In the genomic region with DNA sequence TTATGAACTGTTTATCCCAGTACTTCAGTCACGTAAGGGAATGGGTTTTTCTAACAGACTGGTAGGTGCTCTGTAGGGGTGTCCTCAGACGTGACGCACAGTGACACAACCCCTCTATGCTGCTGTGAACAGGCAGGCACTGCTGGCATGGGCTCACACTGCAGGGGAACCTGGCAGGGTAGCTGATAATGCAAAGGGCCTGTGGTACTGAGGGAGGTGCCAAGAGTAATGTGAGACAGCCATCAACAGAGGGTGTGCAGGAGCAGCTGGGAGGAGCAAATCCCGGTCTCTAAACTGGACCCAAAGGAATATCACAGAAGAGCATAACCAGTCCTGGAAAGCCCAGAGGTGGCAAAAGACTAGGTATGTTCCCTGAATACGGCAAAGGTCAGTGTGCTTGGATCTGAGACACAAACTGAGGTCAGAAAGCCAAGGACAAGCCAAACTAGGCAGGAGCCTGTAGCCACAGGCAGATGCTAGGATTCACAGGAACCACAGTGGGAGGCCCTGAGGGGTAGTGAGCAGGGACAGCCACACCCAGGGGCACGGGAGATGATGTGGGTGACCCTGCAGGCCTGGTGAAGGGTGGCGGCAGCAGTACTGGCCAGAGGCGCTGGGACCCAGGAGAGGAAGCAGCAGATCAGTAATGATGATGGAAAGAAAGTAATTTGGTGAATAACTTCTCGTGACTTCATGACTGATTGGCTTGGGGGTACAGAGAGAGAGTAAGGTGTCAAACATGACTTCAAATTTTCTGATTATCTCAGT, we compare ENCODE assay signal across 13 cellular contexts.
DNase-seq lines count a peak whose midpoint lies in the region; ATAC-seq and TF ChIP-seq lines count a peak whose summit lies in the region.
"Had no signal": no experiment of that assay in that cellular context is flagged by ENCODE, and none has a peak within 500 bp of the region (broad histone marks: within the 10 kb centered on the region; RNA-seq: fewer than 3 reads in every experiment).

No MANE protein-coding gene starts in this region.

- H3K36me3 Mint-ChIP-seq in GM23338 (ENCODE audit: low read depth), result no peaks in the 10 kb centered on the region
- no peaks in the 10 kb centered on the region for H3K36me3 Mint-ChIP-seq in activated naive CD4-positive, alpha-beta T cell treated with anti-CD3 and anti-CD28 coated beads for 36 hours (ENCODE audit: low read depth)
- H3K36me3 Mint-ChIP-seq: CD8-positive, alpha-beta memory T cell had no signal

- H3K4me1 ChIP-seq in GM23338 (ENCODE audit: insufficient read depth), result peaks cover 24% of the 10 kb centered on the region
- peaks cover 20% of the 10 kb centered on the region for H3K4me1 ChIP-seq in HUES64 (ENCODE audit: insufficient read depth, low read length)
- peaks cover 0 to 6% of the 10 kb centered on the region in 2 donors for H3K4me1 ChIP-seq in neuronal stem cell (ENCODE audit: control insufficient read depth in 2 of 2, insufficient read depth in 1 of 2, low read depth in 1 of 2, low read length in 2 of 2)

- H3K18ac ChIP-seq in neuronal stem cell (ENCODE audit: low read length), result peak overlapping the region; percentile 20

- no peak overlapping the region for H2BK12ac ChIP-seq in neuronal stem cell (ENCODE audit: low read length)

- H4K20me1 ChIP-seq in GM23338 (replicated peaks; ENCODE audit: insufficient read depth), result no peaks in the 10 kb centered on the region
- H4K20me1 ChIP-seq: BLaER1 treated with 17β-estradiol and CSF1 and Interleukin-3, amounts not matched to agents 10 nM and 100 nM had no signal

- H3K9me3 ChIP-seq in HUES64 (ENCODE audit: insufficient read depth, low read depth, low read length) (no peaks in the 10 kb centered on the region), neuronal stem cell (replicated peaks in 1 of 2; ENCODE audit: control insufficient read depth in 2 of 2, insufficient read depth in 1 of 2, low read depth in 1 of 2, low read length in 2 of 2) (no peaks in the 10 kb centered on the region)
- H3K9me3 ChIP-seq: BLaER1 treated with 17β-estradiol and CSF1 and Interleukin-3, amounts not matched to agents 10 nM and 100 nM had no signal

- CTCF ChIA-PET in activated naive CD4-positive, alpha-beta T cell treated with anti-CD3 and anti-CD28 coated beads for 36 hours (lab: Charles Lee), result no interaction called here

- no peaks in the 10 kb centered on the region for H3K9me3 Mint-ChIP-seq in GM23338
- no peaks in the 10 kb centered on the region for H3K9me3 Mint-ChIP-seq in activated naive CD4-positive, alpha-beta T cell treated with anti-CD3 and anti-CD28 coated beads for 36 hours
- H3K9me3 Mint-ChIP-seq: CD8-positive, alpha-beta memory T cell had no signal

- no peak overlapping the region for H2AK5ac ChIP-seq in neuronal stem cell (ENCODE audit: low read depth, low read length)

- ATAC-seq in GM23338 (no peak), GM19328 (IDR thresholded peaks at IDR 0.05; ENCODE audit: unreplicated experiment) (no peak)

- H3K23ac ChIP-seq in neuronal stem cell (ENCODE audit: low read depth, low read length, poor library complexity), result no peak overlapping the region

- no peak overlapping the region for H4K91ac ChIP-seq in neuronal stem cell (ENCODE audit: low read depth, low read length, poor library complexity)

- H2BK120ac ChIP-seq in neuronal stem cell (ENCODE audit: low read depth, low read length), result no peak overlapping the region

- H3K4me3 Mint-ChIP-seq in GM23338, result no peak overlapping the region
- no peak overlapping the region for H3K4me3 Mint-ChIP-seq in activated naive CD4-positive, alpha-beta T cell treated with anti-CD3 and anti-CD28 coated beads for 36 hours
- H3K4me3 Mint-ChIP-seq: B cell; CD8-positive, alpha-beta memory T cell; HFFc6 had no signal

- no peak overlapping the region for H4K8ac ChIP-seq in neuronal stem cell (ENCODE audit: low read depth, low read length)

- no peak overlapping the region for H3K4ac ChIP-seq in neuronal stem cell (ENCODE audit: low read length)

- no peaks in the 10 kb centered on the region for H3K36me3 ChIP-seq in GM23338 (ENCODE audit: insufficient read depth)
- H3K36me3 ChIP-seq in HUES64 (ENCODE audit: insufficient read depth, low read length), result no peaks in the 10 kb centered on the region
- H3K36me3 ChIP-seq in neuronal stem cell (replicated peaks in 1 of 2; ENCODE audit: control insufficient read depth in 2 of 2, insufficient read depth in 2 of 2, low read length in 2 of 2), result no peaks in the 10 kb centered on the region
- H3K36me3 ChIP-seq: BLaER1 treated with 17β-estradiol and CSF1 and Interleukin-3, amounts not matched to agents 10 nM and 100 nM had no signal

- peaks cover 4% of the 10 kb centered on the region for H3K27me3 Mint-ChIP-seq in GM23338 (ENCODE audit: insufficient read depth, low read depth, poor library complexity)
- peaks cover 2% of the 10 kb centered on the region for H3K27me3 Mint-ChIP-seq in activated naive CD4-positive, alpha-beta T cell treated with anti-CD3 and anti-CD28 coated beads for 36 hours (ENCODE audit: low read depth)

- WGBS in HUES64, result 87% methylated on average over 9 of the region's 9 CpGs
- no CpG with 5 or more reads among the region's 9 CpGs for whole genome bisulfite sequencing in neuronal stem cell (ENCODE audit: extremely low coverage in 2 of 2, insufficient read length in 2 of 2, insufficient replicate concordance in 1 of 2), 2 donors

- H3K79me2 ChIP-seq in GM23338 (replicated peaks; ENCODE audit: insufficient read depth), result no peaks in the 10 kb centered on the region

- no peaks in the 10 kb centered on the region for H3K79me1 ChIP-seq in neuronal stem cell (ENCODE audit: low read depth, low read length)

- TF ChIP-seq CTCF in GM23338 (conservative IDR thresholded peaks at IDR 0.05; ENCODE audit: low read depth in 2 of 2), result no peak

- 0 out of 2 replicates have a peak, but pooled peaks cover 6% of the 10 kb centered on the region for H3K9me2 ChIP-seq in GM23338 (ENCODE audit: insufficient read depth)

- H3K14ac ChIP-seq in neuronal stem cell (ENCODE audit: low read length), result no peak overlapping the region

- no peak for DNase-seq in GM23338 (ENCODE audit: low spot score)
- no peak for DNase-seq in neuronal stem cell (ENCODE audit: low spot score)
- DNase-seq in substantia nigra (lab: John Stamatoyannopoulos, UW), result no peak
- no peak for DNase-seq in activated naive CD4-positive, alpha-beta T cell treated with anti-CD3 and anti-CD28 coated beads for 36 hours
- DNase-seq: CD8-positive, alpha-beta memory T cell; COR-L47; GM23248; HCEC 1CT; HFFc6 had no signal

- H3K9ac ChIP-seq in HUES64 (ENCODE audit: low read depth, low read length), result no peak overlapping the region
- H3K9ac ChIP-seq in neuronal stem cell (ENCODE audit: low read depth, low read length, poor library complexity), result no peak overlapping the region
- H3K9ac ChIP-seq: BLaER1 treated with 17β-estradiol and CSF1 and Interleukin-3, amounts not matched to agents 10 nM and 100 nM; GM23248 had no signal

- peak overlapping the region; percentile 71 for H3K27ac ChIP-seq in GM23338 (ENCODE audit: low read depth)
- H3K27ac ChIP-seq in HUES64 (ENCODE audit: low read depth, low read length), result peak overlapping the region; percentile 60; the same call in 1 of the 2 replicates
- no peak overlapping the region for H3K27ac ChIP-seq in neuronal stem cell (replicated peaks; ENCODE audit: low read length)
- H3K27ac ChIP-seq in substantia nigra (ENCODE audit: low read depth, low read length, poor library complexity, severe bottlenecking), result peak overlapping the region; percentile 33
- H3K27ac ChIP-seq: BLaER1 treated with 17β-estradiol and CSF1 and Interleukin-3, amounts not matched to agents 10 nM and 100 nM; GM23248 had no signal

- peaks cover 25% of the 10 kb centered on the region; the same call in 2 of the 3 replicates for H3K4me1 Mint-ChIP-seq in GM23338
- H3K4me1 Mint-ChIP-seq in activated naive CD4-positive, alpha-beta T cell treated with anti-CD3 and anti-CD28 coated beads for 36 hours (ENCODE audit: low read depth), result no peaks in the 10 kb centered on the region
- H3K4me1 Mint-ChIP-seq: B cell; CD8-positive, alpha-beta memory T cell had no signal

- H2AFZ ChIP-seq in GM23338 (no peak overlapping the region), neuronal stem cell (ENCODE audit: low read length) (no peak overlapping the region)
- H2AFZ ChIP-seq: GM23248 had no signal

- intact Hi-C loops in activated naive CD4-positive, alpha-beta T cell treated with anti-CD3 and anti-CD28 coated beads for 36 hours (cut with micrococcal nuclease), result no loop called here

- H3K27me3 ChIP-seq in GM23338 (ENCODE audit: insufficient read depth), result no peaks in the 10 kb centered on the region
- no peaks in the 10 kb centered on the region for H3K27me3 ChIP-seq in HUES64 (ENCODE audit: insufficient read depth, low read length)
- peaks cover 0 to 1% (median 0%) of the 10 kb centered on the region in 3 experiments for H3K27me3 ChIP-seq in neuronal stem cell (ENCODE audit: control insufficient read depth in 3 of 3, insufficient read depth in 3 of 3, low read depth in 1 of 3, low read length in 3 of 3)
- H3K27me3 ChIP-seq: BLaER1 treated with 17β-estradiol and CSF1 and Interleukin-3, amounts not matched to agents 10 nM and 100 nM had no signal

- H2BK15ac ChIP-seq in neuronal stem cell (ENCODE audit: low read length), result no peak overlapping the region

- no peaks in the 10 kb centered on the region for H3F3A ChIP-seq in GM23338 (replicated peaks; ENCODE audit: low read depth)

- H3K4me2 ChIP-seq in GM23338, result no peak overlapping the region
- H3K4me2 ChIP-seq in neuronal stem cell (ENCODE audit: insufficient read depth, low read length, poor library complexity, severe bottlenecking), result no peak overlapping the region
- H3K4me2 ChIP-seq: BLaER1 treated with 17β-estradiol and CSF1 and Interleukin-3, amounts not matched to agents 10 nM and 100 nM had no signal

- no peak overlapping the region for H2BK5ac ChIP-seq in neuronal stem cell (ENCODE audit: low read length)

- H3K27ac Mint-ChIP-seq in GM23338, result no peak overlapping the region
- H3K27ac Mint-ChIP-seq in activated naive CD4-positive, alpha-beta T cell treated with anti-CD3 and anti-CD28 coated beads for 36 hours, result no peak overlapping the region
- H3K27ac Mint-ChIP-seq: B cell; CD8-positive, alpha-beta memory T cell; HFFc6 had no signal

- H3K4me3 ChIP-seq in GM23338, result no peak overlapping the region
- H3K4me3 ChIP-seq in HUES64 (ENCODE audit: low read length), result no peak overlapping the region
- no peak overlapping the region for H3K4me3 ChIP-seq in neuronal stem cell (ENCODE audit: low read length in 2 of 2)
- H3K4me3 ChIP-seq: BLaER1 treated with 17β-estradiol and CSF1 and Interleukin-3, amounts not matched to agents 10 nM and 100 nM; GM23248 had no signal

TF ChIP-seq in GM23338, 12 proteins besides CTCF, POLR2A, EP300 and RAD21:
- TF ChIP-seq EZH2 (IDR thresholded peaks at IDR 0.05; ENCODE audit: low read depth, unreplicated experiment) (no peak), CREB1 (CRISPR knock-in tag; IDR thresholded peaks at IDR 0.05; ENCODE audit: low read depth) (no peak)
